Comparison of ENCODE assay signal across 7 cellular contexts in the genomic region with DNA sequence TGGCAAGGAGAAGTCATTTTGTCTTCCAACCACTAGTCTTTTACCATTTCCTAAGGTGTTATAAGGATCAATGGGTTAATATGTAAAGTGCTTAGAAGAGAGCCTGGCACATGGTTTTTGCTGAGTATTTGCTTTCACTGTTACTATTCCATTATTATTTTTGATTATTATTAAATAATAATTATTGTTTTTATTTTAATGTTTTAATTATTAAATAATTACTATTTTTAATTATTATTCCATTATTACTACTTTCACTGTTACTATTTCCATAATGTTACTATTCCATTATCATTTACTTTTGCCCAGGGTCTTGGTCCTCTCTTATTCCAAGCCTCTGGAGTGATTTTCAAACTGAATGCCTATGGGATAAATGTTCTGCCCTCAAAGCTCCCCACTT. TPM values are rescaled to one million over a fixed set of nuclear protein-coding genes. Genes with fewer than 3 reads are reported as not detected.
"Had no signal": no experiment of that assay in that cellular context is flagged by ENCODE, and none has a peak within 500 bp of the region (broad histone marks: within the 10 kb centered on the region; RNA-seq: fewer than 3 reads in every experiment).

No MANE protein-coding gene starts in this region.

- H3K9me3 ChIP-seq: HAP-1 had no signal

- H3K4me3 ChIP-seq: HAP-1, K562 had no signal

- H3K4me1 ChIP-seq: HAP-1 had no signal

- FAIRE-seq: K562 had no signal

- DNase-seq: GOT3, H7, IMR-90, KG1 had no signal

RNA-seq across cellular contexts. Expression of a gene that starts 48.5 kb away (rescaled TPM):
- total RNA-seq: HT-29 had no signal
